14 cellular contexts compared by ENCODE assay signal in the genomic region with DNA sequence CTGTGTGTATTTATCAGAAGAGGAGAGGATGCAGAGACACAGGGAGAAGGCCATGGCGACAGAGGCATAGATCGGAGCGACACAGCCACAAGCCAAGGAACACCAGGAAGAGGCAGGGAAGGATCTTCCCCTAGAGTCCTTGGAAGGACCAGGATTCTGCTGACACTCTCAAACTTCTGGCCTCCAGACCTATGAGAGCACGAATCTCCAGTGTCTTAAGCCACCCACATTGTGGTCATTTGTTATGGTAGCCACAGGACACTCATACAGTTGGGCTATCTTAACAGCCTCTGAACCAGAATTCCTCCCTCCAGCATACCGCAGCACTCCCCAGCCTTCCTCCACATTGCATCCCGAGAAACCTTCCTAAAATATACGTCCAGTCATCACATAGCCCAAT.
DNase-seq lines count a peak whose midpoint lies in the region; ATAC-seq and TF ChIP-seq lines count a peak whose summit lies in the region.
"Had no signal": no experiment of that assay in that cellular context is flagged by ENCODE, and none has a peak within 500 bp of the region (broad histone marks: within the 10 kb centered on the region; RNA-seq: fewer than 3 reads in every experiment).

No MANE protein-coding gene starts in this region.

- TF ChIP-seq CTCF in right atrium auricular region (IDR thresholded peaks at IDR 0.05), result no peak
- no peak for TF ChIP-seq CTCF in osteocyte (IDR thresholded peaks at IDR 0.05)

- H3K9me2 ChIP-seq in GM23248 (ENCODE audit: insufficient read depth), result no peaks in the 10 kb centered on the region

- no peak for ATAC-seq in Right ventricle myocardium superior (ENCODE audit: poor library complexity)

- no peaks in the 10 kb centered on the region for H4K20me1 ChIP-seq in GM23248 (ENCODE audit: insufficient read depth)

- H3F3A ChIP-seq in GM23248 (ENCODE audit: insufficient read depth), result 0 out of 2 replicates have a peak, but pooled peaks cover 4% of the 10 kb centered on the region

- in situ Hi-C loops in GM23248 (cut with MboI), result no loop called here

- H3K4me2 ChIP-seq in GM23248 (ENCODE audit: unreplicated experiment), result no peak overlapping the region

- H3K4me1 ChIP-seq in right atrium auricular region (peaks cover 0 to 2% of the 10 kb centered on the region in 2 donors), GM23248 (ENCODE audit: insufficient read depth) (peaks cover 13% of the 10 kb centered on the region; the same call in 1 of the 2 replicates)

- H3K4me1 Mint-ChIP-seq in osteocyte (ENCODE audit: unreplicated experiment), result peaks cover 20% of the 10 kb centered on the region

- intact Hi-C loops in Right ventricle myocardium superior (cut with DNase I), result no loop called here

- H3K27ac ChIP-seq in right atrium auricular region (no peak overlapping the region), GM23248 (no peak overlapping the region)

- no peaks in the 10 kb centered on the region for H3K27me3 Mint-ChIP-seq in osteocyte (ENCODE audit: unreplicated experiment)
- H3K27me3 Mint-ChIP-seq: CD4-positive, alpha-beta T cell had no signal

- H3K79me2 ChIP-seq in GM23248 (ENCODE audit: insufficient read depth), result no peaks in the 10 kb centered on the region

- H3K4me3 ChIP-seq in right atrium auricular region (no peak overlapping the region), GM23248 (no peak overlapping the region)

- no peaks in the 10 kb centered on the region for H3K36me3 Mint-ChIP-seq in osteocyte (ENCODE audit: unreplicated experiment)

- DNase-seq in right atrium auricular region (ENCODE audit: low spot score) (peak; percentile 40), Right ventricle myocardium superior (no peak), islet precursor cell (peak; percentile 16), ureter (ENCODE audit: low spot score) (peak; percentile 17), GM23248 (no peak), osteocyte (ENCODE audit: extremely low spot score, unreplicated experiment) (no peak)
- DNase-seq: ACHN; BE2C; C1 segment of cervical spinal cord; CD4-positive, alpha-beta T cell; DMS79 treated with DMSO at 0.1 percent for 48 hours; GF-D8; H9; IMR-90 had no signal

- H3K27me3 ChIP-seq in right atrium auricular region, result no peaks in the 10 kb centered on the region
- no peaks in the 10 kb centered on the region for H3K27me3 ChIP-seq in GM23248 (replicated peaks; ENCODE audit: insufficient read depth)
- H3K27me3 ChIP-seq: BE2C had no signal

- H3K9me3 Mint-ChIP-seq in osteocyte (ENCODE audit: unreplicated experiment), result peaks cover 10% of the 10 kb centered on the region
- H3K9me3 Mint-ChIP-seq: CD4-positive, alpha-beta T cell; H9 had no signal

- no peak overlapping the region for H3K27ac Mint-ChIP-seq in osteocyte (ENCODE audit: unreplicated experiment)
- H3K27ac Mint-ChIP-seq: CD4-positive, alpha-beta T cell had no signal

- no peak overlapping the region for H2AFZ ChIP-seq in GM23248

- no peaks in the 10 kb centered on the region for H3K9me3 ChIP-seq in right atrium auricular region
- H3K9me3 ChIP-seq in GM23248 (ENCODE audit: low read depth), result no peaks in the 10 kb centered on the region
- H3K9me3 ChIP-seq: BE2C had no signal

- H3K36me3 ChIP-seq in right atrium auricular region (no peaks in the 10 kb centered on the region), GM23248 (ENCODE audit: low read depth) (no peaks in the 10 kb centered on the region)
- H3K36me3 ChIP-seq: BE2C had no signal

- H3K9ac ChIP-seq in GM23248, result no peak overlapping the region

- H3K4me3 Mint-ChIP-seq in osteocyte (ENCODE audit: unreplicated experiment), result no peak overlapping the region
- H3K4me3 Mint-ChIP-seq: CD4-positive, alpha-beta T cell; H9 had no signal

- 82 to 83% methylated on average over 7 of the region's 7 CpGs for WGBS in GM23248 (ENCODE audit: low coverage in 1 of 2, low lambda C conversion rate in 2 of 2, missing lambda C conversion rate in 2 of 2), 2 experiments

Comparison
In these comparisons a context has a peak if more than half of its experiments do, and no peak if none do; other contexts are left out.
1. DNase-seq: peak in right atrium auricular region (single experiment), islet precursor cell (single experiment) and ureter (single experiment); none in Right ventricle myocardium superior (single experiment), GM23248 (single experiment) and osteocyte (single experiment).